1 cellular context compared by ENCODE assay signal in genomic region chr16:83136419-83136818, GRCh38.
TF ChIP-seq lines count a peak whose summit lies in the region.

No MANE protein-coding gene starts in this region.

TF ChIP-seq in SK-N-SH, 30 proteins besides CTCF, POLR2A, EP300 and RAD21 (continued from another document):
- TF ChIP-seq REST (IDR thresholded peaks at IDR 0.05; ENCODE audit: low read depth, low read length) (no peak), IRF3 (IDR thresholded peaks at IDR 0.05; ENCODE audit: low read depth, low read length) (no peak), SIN3A (IDR thresholded peaks at IDR 0.05; ENCODE audit: borderline replicate concordance, low read depth, low read length) (no peak), ELF1 (IDR thresholded peaks at IDR 0.05) (no peak), FOXM1 (IDR thresholded peaks at IDR 0.05; ENCODE audit: low read depth) (no peak), JUND (IDR thresholded peaks at IDR 0.05) (no peak), RXRA (IDR thresholded peaks at IDR 0.05; ENCODE audit: borderline replicate concordance, low read depth) (no peak), FOSL2 (IDR thresholded peaks at IDR 0.05; ENCODE audit: borderline replicate concordance, low read depth) (no peak)
